In genomic region chr4:152971053-152971452, GRCh38 we compare ENCODE assay signal across 16 cellular contexts. TPM values are rescaled to one million over a fixed set of nuclear protein-coding genes. Genes with fewer than 3 reads are reported as not detected.
DNase-seq lines count a peak whose midpoint lies in the region; ATAC-seq and TF ChIP-seq lines count a peak whose summit lies in the region.
"Had no signal": no experiment of that assay in that cellular context is flagged by ENCODE, and none has a peak within 500 bp of the region (broad histone marks: within the 10 kb centered on the region; RNA-seq: fewer than 3 reads in every experiment).

No MANE protein-coding gene starts in this region.

- H3K9me3 ChIP-seq in PC-3 (ENCODE audit: low read length): no peaks in the 10 kb centered on the region
- H3K9me3 ChIP-seq in mammary epithelial cell (replicated peaks; ENCODE audit: insufficient read depth, low read length): no peaks in the 10 kb centered on the region
- no peaks in the 10 kb centered on the region for H3K9me3 ChIP-seq in thyroid gland

- BruUV-seq in PC-3 (replicated peaks; lab: Mats Ljungman, UMichigan): no TSS peak
- no TSS peak for BruUV-seq in mammary epithelial cell (replicated peaks; lab: Mats Ljungman, UMichigan)

- H3K27me3 ChIP-seq in PC-3 (ENCODE audit: low read length): no peaks in the 10 kb centered on the region
- no peaks in the 10 kb centered on the region for H3K27me3 ChIP-seq in mammary epithelial cell (ENCODE audit: insufficient read depth, low read length)
- no peaks in the 10 kb centered on the region for H3K27me3 ChIP-seq in thyroid gland

- TF ChIP-seq POLR2A in thyroid gland (IDR thresholded peaks at IDR 0.05): no peak

- H3F3A ChIP-seq in PC-3 (ENCODE audit: low read length, unreplicated experiment): peaks cover 4% of the 10 kb centered on the region

- no peak overlapping the region for H3K4me3 ChIP-seq in PC-3 (ENCODE audit: low read length)
- no peak overlapping the region for H3K4me3 ChIP-seq in mammary epithelial cell (replicated peaks in 1 of 3; ENCODE audit: insufficient read depth in 1 of 3, low read depth in 2 of 3, low read length in 3 of 3)
- H3K4me3 ChIP-seq in thyroid gland (replicated peaks in 1 of 3): no peak overlapping the region

- in situ Hi-C loops in mammary epithelial cell (cut with MboI; ENCODE audit: low sequenced_read_pairs in 2 of 2): no loop called here

- POLR2A ChIA-PET in PC-3 (lab: Charles Lee; ENCODE audit: unreplicated experiment): interaction anchor here (0.6 kb wide), 1 partner anchor 112 kb away, joined by 4 read pairs; no protein-coding TSS in a partner anchor

- H2AFZ ChIP-seq in PC-3 (ENCODE audit: low read length): no peak overlapping the region
- no peak overlapping the region for H2AFZ ChIP-seq in mammary epithelial cell (ENCODE audit: low read depth, low read length)

- TF ChIP-seq CTCF in PC-3 (conservative IDR thresholded peaks at IDR 0.05; ENCODE audit: low read depth, low read length) (no peak), mammary epithelial cell (conservative IDR thresholded peaks at IDR 0.05 in 1 of 2, IDR thresholded peaks at IDR 0.05 in 1 of 2; ENCODE audit: extremely low read depth in 1 of 2, insufficient read depth in 1 of 2, low read depth in 1 of 2, low read length in 2 of 2) (no peak), thyroid gland (IDR thresholded peaks at IDR 0.05) (no peak)

- H3K4me2 ChIP-seq in PC-3 (ENCODE audit: low read length) (peak overlapping the region; percentile 61), mammary epithelial cell (ENCODE audit: insufficient read depth, low read depth, low read length) (peak overlapping the region; percentile 15)

- no peaks in the 10 kb centered on the region for H3K9me2 ChIP-seq in PC-3 (replicated peaks; ENCODE audit: low read length)

- DNase-seq in PC-3: no peak
- DNase-seq in mammary epithelial cell: no peak
- DNase-seq in kidney glomerular epithelial cell (lab: John Stamatoyannopoulos, UW): peak; percentile 83
- DNase-seq in thyroid gland: no peak
- DNase-seq in DMS 273 (lab: John Stamatoyannopoulos, UW; ENCODE audit: unreplicated experiment): no peak
- DNase-seq in NCI-H526 treated with DMSO at 0.1 percent for 48 hours (lab: John Stamatoyannopoulos, UW): no peak
- DNase-seq: DMS53; Karpas-422; MM.1S; NCI-H1105; NCI-H1694; NCI-H345; NCI-H69; NK-92 treated with Interleukin-12 subunit alpha and Interleukin-12 subunit beta, amount 100 ng/mL, for 24 hours had no signal

- H3K36me3 ChIP-seq in PC-3 (ENCODE audit: low read depth, low read length) (no peaks in the 10 kb centered on the region), mammary epithelial cell (ENCODE audit: insufficient read depth, low read length) (peaks cover 13% of the 10 kb centered on the region), thyroid gland (peaks cover 21 to 29% of the 10 kb centered on the region in 2 donors)

- dilution Hi-C loops in mammary epithelial cell (cut with HindIII; ENCODE audit: low sequenced_read_pairs): no loop called here

- intact Hi-C loops in PC-3 (cut with micrococcal nuclease) (no loop called here), mammary epithelial cell (cut with micrococcal nuclease) (loop anchor here (2.0 to 5.0 kb wide), 3 partner anchors 22 to 124 kb away; partner anchors contain the start of gene FHDC1), thyroid gland (cut with DNase I) (no loop called here)

- WGBS in mammary epithelial cell (ENCODE audit: low coverage, missing lambda C conversion rate): 96% methylated on average over 3 of the region's 3 CpGs
- WGBS in thyroid gland, 2 donors: 89 to 94% methylated on average over 3 of the region's 3 CpGs

- no peak overlapping the region for H3K9ac ChIP-seq in PC-3 (ENCODE audit: low read length)
- H3K9ac ChIP-seq in mammary epithelial cell (ENCODE audit: insufficient read depth, low read length): no peak overlapping the region

- no peak for ATAC-seq in PC-3
- ATAC-seq in HG03045 (IDR thresholded peaks at IDR 0.05; ENCODE audit: unreplicated experiment): no peak

- H3K4me1 ChIP-seq in PC-3 (ENCODE audit: insufficient read depth, low read length): peaks cover 43% of the 10 kb centered on the region
- H3K4me1 ChIP-seq in mammary epithelial cell (ENCODE audit: insufficient read depth, low read length): peaks cover 55% of the 10 kb centered on the region
- H3K4me1 ChIP-seq in thyroid gland: peaks cover 8 to 24% of the 10 kb centered on the region in 2 donors

- CTCF ChIA-PET in PC-3 (lab: Charles Lee): no interaction called here
- CTCF ChIA-PET in mammary epithelial cell (lab: Charles Lee; ENCODE audit: low non-redundant PET): no interaction called here

- H3K27ac ChIP-seq in PC-3 (ENCODE audit: low read length) (peak overlapping the region; percentile 79), mammary epithelial cell (ENCODE audit: insufficient read depth, low read depth, low read length) (peak overlapping the region; percentile 56), thyroid gland (peak overlapping the region; percentile 7 to 43 (median 36))
- H3K27ac ChIP-seq: C4-2B had no signal

- H3K79me2 ChIP-seq in PC-3 (ENCODE audit: low read length) (no peaks in the 10 kb centered on the region), mammary epithelial cell (ENCODE audit: insufficient read depth, low read length) (no peaks in the 10 kb centered on the region)

- H4K20me1 ChIP-seq in PC-3 (ENCODE audit: low read length): no peaks in the 10 kb centered on the region
- no peaks in the 10 kb centered on the region for H4K20me1 ChIP-seq in mammary epithelial cell (ENCODE audit: insufficient read depth, low read length)

RNA-seq across cellular contexts. Expression of gene FHDC1, which starts 34.9 kb away (rescaled TPM):
- total RNA-seq in PC-3 (2014; rRNA removed) (0.95 and 2.2 TPM in 2 replicates), mammary epithelial cell (10 to 100 TPM; 13.3 to 29.3 TPM), thyroid gland (10 to 100 TPM; 12.4 to 26.2 (median 18.3) TPM)
- 2.1 TPM for polyA plus RNA-seq in mammary epithelial cell
- 5.4 TPM for polyA minus RNA-seq in mammary epithelial cell
